9 cellular contexts compared by ENCODE assay signal in the genomic region with DNA sequence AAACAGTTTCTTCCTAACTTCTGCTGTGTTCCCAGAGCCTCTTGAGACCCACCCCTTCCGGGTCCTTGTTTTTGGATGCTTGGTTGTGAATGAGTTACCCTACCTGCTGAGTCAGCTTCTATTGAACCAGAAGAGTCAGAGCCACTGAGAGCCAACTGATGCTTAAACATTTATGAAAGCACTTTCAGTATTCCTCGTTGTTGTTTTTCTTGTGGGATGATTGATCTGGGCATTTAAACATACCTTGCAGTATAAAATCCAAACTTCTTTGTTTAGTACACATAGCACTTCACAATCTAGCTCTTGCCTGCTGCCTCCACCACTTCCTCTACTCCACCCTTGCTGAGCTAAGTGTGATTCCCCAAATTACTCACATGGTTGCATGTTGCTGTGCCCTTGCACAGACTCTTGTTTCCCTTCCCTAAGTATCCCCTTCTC. TPM values are rescaled to one million over a fixed set of nuclear protein-coding genes. Genes with fewer than 3 reads are reported as not detected.
DNase-seq lines count a peak whose midpoint lies in the region; ATAC-seq, FAIRE-seq and TF ChIP-seq lines count a peak whose summit lies in the region.
"Had no signal": no experiment of that assay in that cellular context is flagged by ENCODE, and none has a peak within 500 bp of the region (broad histone marks: within the 10 kb centered on the region; RNA-seq: fewer than 3 reads in every experiment).

No MANE protein-coding gene starts in this region.

- H3K4me3 ChIP-seq in K562 (no peak overlapping the region), ovary (no peak overlapping the region), smooth muscle cell (no peak overlapping the region), WERI-Rb-1 (ENCODE audit: low read depth, low read length) (no peak overlapping the region)
- H3K4me3 ChIP-seq: BLaER1 treated with 17β-estradiol and CSF1 and Interleukin-3, amounts not matched to agents 10 nM and 100 nM had no signal

- H3K9ac ChIP-seq in K562 (ENCODE audit: insufficient read depth in 1 of 2, low read depth in 2 of 2, low read length in 2 of 2) (no peak overlapping the region), smooth muscle cell (ENCODE audit: low read depth) (no peak overlapping the region)

- in situ Hi-C loops in K562 (cut with MboI): no loop called here

- POLR2A ChIA-PET in K562 (lab: Yijun Ruan, JAX): interaction anchor here (1.1 to 1.5 kb wide), 2 partner anchors 197 to 455 kb away, joined by 3 to 4 read pairs; no protein-coding TSS in a partner anchor

- ATAC-seq in HG03103 (IDR thresholded peaks at IDR 0.05; ENCODE audit: low read depth, unreplicated experiment) (peak; percentile 51), K562 (no peak)

- no peak overlapping the region for H3K4me2 ChIP-seq in K562 (ENCODE audit: insufficient read depth, low read length)
- H3K4me2 ChIP-seq in smooth muscle cell: no peak overlapping the region

- intact Hi-C loops in K562 (cut with micrococcal nuclease) (no loop called here), ovary (cut with DNase I) (loop anchor here in 3 of 4 donors (5.0 to 10.0 kb wide), 3 partner anchors 131 to 199 kb away; a partner anchor contains a TSS)

- peak overlapping the region; percentile 61 for H3K27ac Mint-ChIP-seq in activated T-cell treated with anti-CD3 and anti-CD28 coated beads, Interleukin-2, amount 50 U/mL, for 24 hours

- 3% methylated on average over 2 of the region's 2 CpGs for WGBS in K562 (ENCODE audit: insufficient coverage, low coverage, missing lambda C conversion rate)
- WGBS in ovary, 3 donors: 64 to 76% (median 73%) methylated on average over 2 of the region's 2 CpGs
- 95% methylated on average over 2 of the region's 2 CpGs for WGBS in smooth muscle cell (ENCODE audit: low lambda C conversion rate)

- H3K9me3 Mint-ChIP-seq in activated T-cell treated with anti-CD3 and anti-CD28 coated beads, Interleukin-2, amount 50 U/mL, for 24 hours: no peaks in the 10 kb centered on the region

- CTCF ChIA-PET in K562 (lab: Yijun Ruan, JAX; ENCODE audit: low intra/inter-chr PET ratio): no interaction called here

- H3K27ac ChIP-seq in K562 (ENCODE audit: extremely low read depth, low read depth, low read length) (no peak overlapping the region), ovary (no peak overlapping the region), smooth muscle cell (ENCODE audit: low read depth) (no peak overlapping the region), WERI-Rb-1 (no peak overlapping the region)

- no peak for TF ChIP-seq RAD21 in K562 (CRISPR knock-in tag; conservative IDR thresholded peaks at IDR 0.05 in 1 of 2, IDR thresholded peaks at IDR 0.05 in 1 of 2)

- TF ChIP-seq CTCF in K562 (IDR thresholded peaks at IDR 0.05 in 2 of 3, conservative IDR thresholded peaks at IDR 0.05 in 1 of 3; ENCODE audit: insufficient read depth in 2 of 3, low read depth in 1 of 3, low read length in 3 of 3) (no peak), ovary (IDR thresholded peaks at IDR 0.05) (no peak), smooth muscle cell (IDR thresholded peaks at IDR 0.05; ENCODE audit: borderline replicate concordance, insufficient read depth, poor library complexity, severe bottlenecking) (no peak), WERI-Rb-1 (IDR thresholded peaks at IDR 0.05; ENCODE audit: low read depth, low read length) (no peak)

- H3K27me3 Mint-ChIP-seq in activated T-cell treated with anti-CD3 and anti-CD28 coated beads, Interleukin-2, amount 50 U/mL, for 24 hours: peaks cover 70% of the 10 kb centered on the region

- H3K4me1 Mint-ChIP-seq in activated T-cell treated with anti-CD3 and anti-CD28 coated beads, Interleukin-2, amount 50 U/mL, for 24 hours (ENCODE audit: low read depth): peaks cover 55% of the 10 kb centered on the region

- no peak overlapping the region for H2AFZ ChIP-seq in K562 (ENCODE audit: low read depth, low read length)
- no peak overlapping the region for H2AFZ ChIP-seq in smooth muscle cell (ENCODE audit: low read depth)

- no peak for FAIRE-seq in K562 (lab: Jason Lieb, UNC)

- H3K27me3 ChIP-seq in K562 (ENCODE audit: control insufficient read depth in 2 of 2, insufficient read depth in 2 of 2, low read length in 2 of 2) (peaks cover 10 to 19% of the 10 kb centered on the region in 2 experiments), ovary (no peaks in the 10 kb centered on the region), smooth muscle cell (ENCODE audit: low read depth) (no peaks in the 10 kb centered on the region), WERI-Rb-1 (ENCODE audit: insufficient read depth, low read depth, severe bottlenecking) (no peaks in the 10 kb centered on the region)

- H3K9me1 ChIP-seq in K562 (ENCODE audit: control insufficient read depth, insufficient read depth, low read length): no peaks in the 10 kb centered on the region

- H3F3A ChIP-seq in smooth muscle cell (ENCODE audit: low read depth): peaks cover 12% of the 10 kb centered on the region

- no peaks in the 10 kb centered on the region for H4K20me1 ChIP-seq in K562 (replicated peaks; ENCODE audit: control insufficient read depth, insufficient read depth, low read length)
- no peaks in the 10 kb centered on the region for H4K20me1 ChIP-seq in smooth muscle cell (ENCODE audit: low read depth)

- no TSS peak for BruUV-seq in K562 (replicated peaks; lab: Mats Ljungman, UMichigan)

- no peak overlapping the region for H3K4me3 Mint-ChIP-seq in activated T-cell treated with anti-CD3 and anti-CD28 coated beads, Interleukin-2, amount 50 U/mL, for 24 hours

- H3K36me3 ChIP-seq in K562 (ENCODE audit: control insufficient read depth, insufficient read depth, low read length) (no peaks in the 10 kb centered on the region), ovary (no peaks in the 10 kb centered on the region), smooth muscle cell (ENCODE audit: low read depth) (peaks cover 8% of the 10 kb centered on the region), WERI-Rb-1 (no peaks in the 10 kb centered on the region)
- H3K36me3 ChIP-seq: BLaER1 treated with 17β-estradiol and CSF1 and Interleukin-3, amounts not matched to agents 10 nM and 100 nM had no signal

- H3K79me2 ChIP-seq in K562 (ENCODE audit: control insufficient read depth, insufficient read depth, low read length) (no peaks in the 10 kb centered on the region), smooth muscle cell (ENCODE audit: low read depth) (peaks cover 82% of the 10 kb centered on the region)

- no peaks in the 10 kb centered on the region for H3K36me3 Mint-ChIP-seq in activated T-cell treated with anti-CD3 and anti-CD28 coated beads, Interleukin-2, amount 50 U/mL, for 24 hours (ENCODE audit: low read depth)

- DNase-seq in activated T-cell treated with anti-CD3 and anti-CD28 coated beads, Interleukin-2, amount 50 U/mL, for 24 hours: no peak
- no peak for DNase-seq in activated T-cell treated with anti-CD3 and anti-CD28 coated beads, Interleukin-2, amount 50 U/mL, for 1 hour
- DNase-seq in K562 (ENCODE audit: extremely low read depth in 1 of 4, low spot score in 3 of 4): no peak
- DNase-seq in stimulated activated CD8-positive, alpha-beta memory T cell treated with anti-CD3 and anti-CD28 coated beads, Interleukin-15, amount 100 ng/mL, for 48 hours (ENCODE audit: low read depth in 2 of 2): peak; percentile 20 to 30
- no peak for DNase-seq in ovary
- no peak for DNase-seq in smooth muscle cell (lab: John Stamatoyannopoulos, UW; ENCODE audit: unreplicated experiment)
- no peak for DNase-seq in WERI-Rb-1

- H3K4me1 ChIP-seq in K562 (replicated peaks in 1 of 2; ENCODE audit: control insufficient read depth in 2 of 2, insufficient read depth in 2 of 2, low read length in 2 of 2): no peaks in the 10 kb centered on the region
- peaks cover 7% of the 10 kb centered on the region for H3K4me1 ChIP-seq in ovary (ENCODE audit: insufficient read depth)
- H3K4me1 ChIP-seq in smooth muscle cell (ENCODE audit: low read depth): peaks cover 72% of the 10 kb centered on the region

- H3K9me3 ChIP-seq in K562 (replicated peaks; ENCODE audit: control insufficient read depth, insufficient read depth, low read depth, low read length) (no peaks in the 10 kb centered on the region), ovary (no peaks in the 10 kb centered on the region), smooth muscle cell (replicated peaks; ENCODE audit: low read depth) (no peaks in the 10 kb centered on the region), WERI-Rb-1 (ENCODE audit: severe bottlenecking) (no peaks in the 10 kb centered on the region)
- H3K9me3 ChIP-seq: BLaER1 treated with 17β-estradiol and CSF1 and Interleukin-3, amounts not matched to agents 10 nM and 100 nM had no signal

- TF ChIP-seq EP300 in K562 (IDR thresholded peaks at IDR 0.05; ENCODE audit: low read length) (no peak), ovary (IDR thresholded peaks at IDR 0.05) (no peak)

- TF ChIP-seq POLR2A in K562 (conservative IDR thresholded peaks at IDR 0.05): no peak
- TF ChIP-seq POLR2A in ovary (IDR thresholded peaks at IDR 0.05): no peak

RNA-seq across cellular contexts. Expression of a gene that starts 5.5 kb away (rescaled TPM):
- not detected in 2 replicates for total RNA-seq in K562 (2011; cell fraction: chromatin; rRNA removed; ENCODE audit: low replicate concordance)
- total RNA-seq in K562 (2011; cell fraction: nucleolus; rRNA removed): 0.13 TPM in 1 of 2 replicates, not detected in the other
- not detected in 2 replicates for total RNA-seq in K562 (2011; cell fraction: nucleoplasm; rRNA removed)
- total RNA-seq in K562 (2014; rRNA removed) (0.05 and 0.16 TPM in 2 replicates), K562 (2014; rRNA removed; fragmentation: Illumina TruSeq; extraction: Trizol) (0.11 and 0.16 TPM in 2 replicates), K562 (2015; rRNA removed; fragmentation: Illumina TruSeq; extraction: Trizol) (0.14 and 0.23 TPM in 2 replicates), K562 (2021) (0.51 and 0.58 TPM in 2 replicates), ovary (10 to 100 TPM; 13.5 to 62.1 (median 29.5) TPM), smooth muscle cell (123 and 132 TPM in 2 replicates)
- polyA plus RNA-seq in K562 (2011; rRNA removed) (not detected in 2 replicates), K562 (2014; fragmentation: Illumina TruSeq; extraction: Trizol) (0.19 and 0.24 TPM in 2 replicates), K562 (2014; fragmentation: Nextera tagmentation; extraction: Ambion mirVana) (under 1 TPM; 0.04 to 0.11 TPM), K562 (2014; rRNA removed) (0.03 TPM in 1 of 2 replicates, not detected in the other), ovary (100 to 1,000 TPM in 1 of 2 donors, 10 to 100 TPM in 1; 54.4 to 129 TPM), smooth muscle cell (156 and 223 TPM in 2 replicates)
- 0.03 and 0.12 TPM in 2 replicates for polyA plus RNA-seq in K562 (2011; cell fraction: cytosol; rRNA removed)
- 0.06 TPM in 1 of 2 replicates, not detected in the other for polyA plus RNA-seq in K562 (2011; cell fraction: nucleus; rRNA removed)
- 0.33 and 0.69 TPM in 2 replicates for polyA plus RNA-seq in K562 (2012)
- 0.03 TPM in 1 of 2 replicates, not detected in the other for polyA minus RNA-seq in K562 (2011; rRNA and poly(A)+ RNA removed)
- polyA minus RNA-seq in K562 (2011; cell fraction: cytosol; rRNA and poly(A)+ RNA removed): 2.6 and 3.0 TPM in 2 replicates
- polyA minus RNA-seq in K562 (2011; cell fraction: nucleus; rRNA and poly(A)+ RNA removed): 0.13 and 0.33 TPM in 2 replicates

Comparison
In these comparisons a context has a peak if more than half of its experiments do, and no peak if none do; other contexts are left out.
1. DNase-seq: peak in stimulated activated CD8-positive, alpha-beta memory T cell treated with anti-CD3 and anti-CD28 coated beads, Interleukin-15, amount 100 ng/mL, for 48 hours (2 of 2); none in activated T-cell treated with anti-CD3 and anti-CD28 coated beads, Interleukin-2, amount 50 U/mL, for 24 hours (single experiment), activated T-cell treated with anti-CD3 and anti-CD28 coated beads, Interleukin-2, amount 50 U/mL, for 1 hour (single experiment), K562 (0 of 4), ovary (0 of 5), smooth muscle cell (single experiment) and WERI-Rb-1 (single experiment).
2. RNA of a gene that starts 5.5 kb away (total RNA-seq): 123 to 132 TPM in smooth muscle cell and 13.5 to 62.1 TPM in ovary; 0.05 to 0.58 TPM in K562; every median in the first group is over 4 times any median in the second.